1 cellular context compared by ENCODE assay signal in the genomic region with DNA sequence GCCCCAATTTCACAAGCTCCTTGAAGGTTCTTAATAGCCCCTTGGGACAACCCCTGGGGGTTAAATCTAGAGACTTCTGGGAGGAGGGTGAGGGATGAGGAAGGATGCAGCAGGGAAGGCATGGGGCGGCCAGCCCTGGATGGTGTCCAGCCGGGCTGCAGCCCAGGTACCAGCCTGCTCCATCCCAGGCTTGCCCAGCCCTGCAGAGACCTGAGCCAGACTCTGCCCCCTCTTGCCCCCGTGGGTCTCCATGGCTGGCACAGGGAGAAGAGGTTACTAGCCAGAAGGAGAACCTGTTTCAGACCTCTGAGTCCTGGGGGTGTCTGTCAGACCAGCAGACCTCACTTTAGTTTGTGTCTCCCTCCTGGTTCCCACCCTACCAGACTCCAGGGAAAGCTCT.
TF ChIP-seq lines count a peak whose summit lies in the region.

No MANE protein-coding gene starts in this region.

TF ChIP-seq in WTC11, 78 proteins besides CTCF, POLR2A, EP300 and RAD21 (continued from another document):
- TF ChIP-seq, protein P1, sequence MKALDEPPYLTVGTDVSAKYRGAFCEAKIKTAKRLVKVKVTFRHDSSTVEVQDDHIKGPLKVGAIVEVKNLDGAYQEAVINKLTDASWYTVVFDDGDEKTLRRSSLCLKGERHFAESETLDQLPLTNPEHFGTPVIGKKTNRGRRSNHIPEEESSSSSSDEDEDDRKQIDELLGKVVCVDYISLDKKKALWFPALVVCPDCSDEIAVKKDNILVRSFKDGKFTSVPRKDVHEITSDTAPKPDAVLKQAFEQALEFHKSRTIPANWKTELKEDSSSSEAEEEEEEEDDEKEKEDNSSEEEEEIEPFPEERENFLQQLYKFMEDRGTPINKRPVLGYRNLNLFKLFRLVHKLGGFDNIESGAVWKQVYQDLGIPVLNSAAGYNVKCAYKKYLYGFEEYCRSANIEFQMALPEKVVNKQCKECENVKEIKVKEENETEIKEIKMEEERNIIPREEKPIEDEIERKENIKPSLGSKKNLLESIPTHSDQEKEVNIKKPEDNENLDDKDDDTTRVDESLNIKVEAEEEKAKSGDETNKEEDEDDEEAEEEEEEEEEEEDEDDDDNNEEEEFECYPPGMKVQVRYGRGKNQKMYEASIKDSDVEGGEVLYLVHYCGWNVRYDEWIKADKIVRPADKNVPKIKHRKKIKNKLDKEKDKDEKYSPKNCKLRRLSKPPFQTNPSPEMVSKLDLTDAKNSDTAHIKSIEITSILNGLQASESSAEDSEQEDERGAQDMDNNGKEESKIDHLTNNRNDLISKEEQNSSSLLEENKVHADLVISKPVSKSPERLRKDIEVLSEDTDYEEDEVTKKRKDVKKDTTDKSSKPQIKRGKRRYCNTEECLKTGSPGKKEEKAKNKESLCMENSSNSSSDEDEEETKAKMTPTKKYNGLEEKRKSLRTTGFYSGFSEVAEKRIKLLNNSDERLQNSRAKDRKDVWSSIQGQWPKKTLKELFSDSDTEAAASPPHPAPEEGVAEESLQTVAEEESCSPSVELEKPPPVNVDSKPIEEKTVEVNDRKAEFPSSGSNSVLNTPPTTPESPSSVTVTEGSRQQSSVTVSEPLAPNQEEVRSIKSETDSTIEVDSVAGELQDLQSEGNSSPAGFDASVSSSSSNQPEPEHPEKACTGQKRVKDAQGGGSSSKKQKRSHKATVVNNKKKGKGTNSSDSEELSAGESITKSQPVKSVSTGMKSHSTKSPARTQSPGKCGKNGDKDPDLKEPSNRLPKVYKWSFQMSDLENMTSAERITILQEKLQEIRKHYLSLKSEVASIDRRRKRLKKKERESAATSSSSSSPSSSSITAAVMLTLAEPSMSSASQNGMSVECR (CRISPR knock-in tag; IDR thresholded peaks at IDR 0.05; ENCODE audit: borderline replicate concordance), result no peak
- TF ChIP-seq FOXJ3 (CRISPR knock-in tag; IDR thresholded peaks at IDR 0.05; ENCODE audit: borderline replicate concordance) (no peak), ZNF138 (CRISPR knock-in tag; conservative IDR thresholded peaks at IDR 0.05) (no peak), RELA (CRISPR knock-in tag; IDR thresholded peaks at IDR 0.05; ENCODE audit: borderline replicate concordance) (no peak), NFYB (CRISPR knock-in tag; conservative IDR thresholded peaks at IDR 0.05; ENCODE audit: low read depth) (no peak), KAT7 (CRISPR knock-in tag; IDR thresholded peaks at IDR 0.05; ENCODE audit: borderline replicate concordance) (no peak), CREB1 (CRISPR knock-in tag; IDR thresholded peaks at IDR 0.05) (no peak)
- TF ChIP-seq, protein P2, sequence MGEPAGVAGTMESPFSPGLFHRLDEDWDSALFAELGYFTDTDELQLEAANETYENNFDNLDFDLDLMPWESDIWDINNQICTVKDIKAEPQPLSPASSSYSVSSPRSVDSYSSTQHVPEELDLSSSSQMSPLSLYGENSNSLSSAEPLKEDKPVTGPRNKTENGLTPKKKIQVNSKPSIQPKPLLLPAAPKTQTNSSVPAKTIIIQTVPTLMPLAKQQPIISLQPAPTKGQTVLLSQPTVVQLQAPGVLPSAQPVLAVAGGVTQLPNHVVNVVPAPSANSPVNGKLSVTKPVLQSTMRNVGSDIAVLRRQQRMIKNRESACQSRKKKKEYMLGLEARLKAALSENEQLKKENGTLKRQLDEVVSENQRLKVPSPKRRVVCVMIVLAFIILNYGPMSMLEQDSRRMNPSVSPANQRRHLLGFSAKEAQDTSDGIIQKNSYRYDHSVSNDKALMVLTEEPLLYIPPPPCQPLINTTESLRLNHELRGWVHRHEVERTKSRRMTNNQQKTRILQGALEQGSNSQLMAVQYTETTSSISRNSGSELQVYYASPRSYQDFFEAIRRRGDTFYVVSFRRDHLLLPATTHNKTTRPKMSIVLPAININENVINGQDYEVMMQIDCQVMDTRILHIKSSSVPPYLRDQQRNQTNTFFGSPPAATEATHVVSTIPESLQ (CRISPR knock-in tag; IDR thresholded peaks at IDR 0.05), result no peak
- TF ChIP-seq, protein P3, sequence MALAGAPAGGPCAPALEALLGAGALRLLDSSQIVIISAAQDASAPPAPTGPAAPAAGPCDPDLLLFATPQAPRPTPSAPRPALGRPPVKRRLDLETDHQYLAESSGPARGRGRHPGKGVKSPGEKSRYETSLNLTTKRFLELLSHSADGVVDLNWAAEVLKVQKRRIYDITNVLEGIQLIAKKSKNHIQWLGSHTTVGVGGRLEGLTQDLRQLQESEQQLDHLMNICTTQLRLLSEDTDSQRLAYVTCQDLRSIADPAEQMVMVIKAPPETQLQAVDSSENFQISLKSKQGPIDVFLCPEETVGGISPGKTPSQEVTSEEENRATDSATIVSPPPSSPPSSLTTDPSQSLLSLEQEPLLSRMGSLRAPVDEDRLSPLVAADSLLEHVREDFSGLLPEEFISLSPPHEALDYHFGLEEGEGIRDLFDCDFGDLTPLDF (CRISPR knock-in tag; IDR thresholded peaks at IDR 0.05), result no peak
- TF ChIP-seq, protein P4, sequence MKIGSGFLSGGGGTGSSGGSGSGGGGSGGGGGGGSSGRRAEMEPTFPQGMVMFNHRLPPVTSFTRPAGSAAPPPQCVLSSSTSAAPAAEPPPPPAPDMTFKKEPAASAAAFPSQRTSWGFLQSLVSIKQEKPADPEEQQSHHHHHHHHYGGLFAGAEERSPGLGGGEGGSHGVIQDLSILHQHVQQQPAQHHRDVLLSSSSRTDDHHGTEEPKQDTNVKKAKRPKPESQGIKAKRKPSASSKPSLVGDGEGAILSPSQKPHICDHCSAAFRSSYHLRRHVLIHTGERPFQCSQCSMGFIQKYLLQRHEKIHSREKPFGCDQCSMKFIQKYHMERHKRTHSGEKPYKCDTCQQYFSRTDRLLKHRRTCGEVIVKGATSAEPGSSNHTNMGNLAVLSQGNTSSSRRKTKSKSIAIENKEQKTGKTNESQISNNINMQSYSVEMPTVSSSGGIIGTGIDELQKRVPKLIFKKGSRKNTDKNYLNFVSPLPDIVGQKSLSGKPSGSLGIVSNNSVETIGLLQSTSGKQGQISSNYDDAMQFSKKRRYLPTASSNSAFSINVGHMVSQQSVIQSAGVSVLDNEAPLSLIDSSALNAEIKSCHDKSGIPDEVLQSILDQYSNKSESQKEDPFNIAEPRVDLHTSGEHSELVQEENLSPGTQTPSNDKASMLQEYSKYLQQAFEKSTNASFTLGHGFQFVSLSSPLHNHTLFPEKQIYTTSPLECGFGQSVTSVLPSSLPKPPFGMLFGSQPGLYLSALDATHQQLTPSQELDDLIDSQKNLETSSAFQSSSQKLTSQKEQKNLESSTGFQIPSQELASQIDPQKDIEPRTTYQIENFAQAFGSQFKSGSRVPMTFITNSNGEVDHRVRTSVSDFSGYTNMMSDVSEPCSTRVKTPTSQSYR (CRISPR knock-in tag; IDR thresholded peaks at IDR 0.05), result no peak
- TF ChIP-seq, protein P5, sequence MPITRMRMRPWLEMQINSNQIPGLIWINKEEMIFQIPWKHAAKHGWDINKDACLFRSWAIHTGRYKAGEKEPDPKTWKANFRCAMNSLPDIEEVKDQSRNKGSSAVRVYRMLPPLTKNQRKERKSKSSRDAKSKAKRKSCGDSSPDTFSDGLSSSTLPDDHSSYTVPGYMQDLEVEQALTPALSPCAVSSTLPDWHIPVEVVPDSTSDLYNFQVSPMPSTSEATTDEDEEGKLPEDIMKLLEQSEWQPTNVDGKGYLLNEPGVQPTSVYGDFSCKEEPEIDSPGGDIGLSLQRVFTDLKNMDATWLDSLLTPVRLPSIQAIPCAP (CRISPR knock-in tag; IDR thresholded peaks at IDR 0.05), result no peak
